12 cellular contexts compared by ENCODE assay signal in the genomic region with DNA sequence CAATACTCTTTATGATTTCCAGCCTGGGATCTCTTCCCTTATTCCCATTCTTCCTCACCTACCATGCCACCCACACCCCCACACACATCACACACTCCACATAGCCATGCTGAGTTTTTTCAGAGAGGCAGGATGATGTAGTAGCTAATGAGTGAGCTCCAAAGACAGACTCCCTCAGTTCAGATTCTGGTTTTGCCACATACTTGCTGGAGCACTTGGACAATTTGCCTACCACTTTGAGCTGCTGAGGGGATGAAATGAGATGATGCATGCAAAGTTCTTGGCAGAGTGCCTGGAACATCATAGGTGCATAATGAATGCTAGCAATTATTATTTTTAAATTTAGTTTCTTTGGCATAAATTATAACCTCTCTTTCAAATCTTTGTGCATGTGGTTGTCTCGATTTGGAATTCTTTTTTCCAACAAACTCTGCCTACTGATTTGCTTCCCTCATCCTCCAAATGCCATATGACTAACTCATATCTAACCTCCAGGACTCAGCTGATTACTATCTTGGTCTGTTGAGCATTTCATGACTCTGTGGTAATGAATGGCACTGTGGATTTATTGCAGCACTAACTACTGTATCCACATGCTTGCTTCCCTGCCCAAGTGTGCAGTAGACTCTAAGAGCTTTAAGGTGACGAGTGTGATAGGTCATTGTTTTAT.
A peak's percentile ranks its signal among the peaks of the same experiment; 100 is the strongest.
DNase-seq lines count a peak whose midpoint lies in the region; ATAC-seq and TF ChIP-seq lines count a peak whose summit lies in the region.
"Had no signal": no experiment of that assay in that cellular context is flagged by ENCODE, and none has a peak within 500 bp of the region (broad histone marks: within the 10 kb centered on the region; RNA-seq: fewer than 3 reads in every experiment).

No MANE protein-coding gene starts in this region.

- intact Hi-C loops in dorsolateral prefrontal cortex (cut with DNase I): no loop called here

- H3K4me1 ChIP-seq in Peyer's patch: no peaks in the 10 kb centered on the region
- H3K4me1 ChIP-seq: thyroid gland had no signal

- ATAC-seq in HG03469 (IDR thresholded peaks at IDR 0.05; ENCODE audit: unreplicated experiment) (no peak), GM18867 (IDR thresholded peaks at IDR 0.05; ENCODE audit: unreplicated experiment) (no peak)

- H3K4me3 ChIP-seq in SK-N-MC: no peak overlapping the region
- H3K4me3 ChIP-seq in Peyer's patch: no peak overlapping the region
- H3K4me3 ChIP-seq in dorsolateral prefrontal cortex: no peak overlapping the region
- H3K4me3 ChIP-seq: thyroid gland had no signal

- H3K27me3 ChIP-seq in Peyer's patch (no peaks in the 10 kb centered on the region), dorsolateral prefrontal cortex (peaks cover 0 to 4% (median 0%) of the 10 kb centered on the region in 45 donors)
- H3K27me3 ChIP-seq: thyroid gland had no signal

- H3K36me3 ChIP-seq in SK-N-MC (ENCODE audit: insufficient read depth, low read length): no peaks in the 10 kb centered on the region
- H3K36me3 ChIP-seq in Peyer's patch: no peaks in the 10 kb centered on the region
- H3K36me3 ChIP-seq: thyroid gland had no signal

- TF ChIP-seq POLR2A in Peyer's patch (IDR thresholded peaks at IDR 0.05): no peak

- no peak for TF ChIP-seq CTCF in Peyer's patch (IDR thresholded peaks at IDR 0.05)
- no peak for TF ChIP-seq CTCF in dorsolateral prefrontal cortex (IDR thresholded peaks at IDR 0.05 in 54 of 56, conservative IDR thresholded peaks at IDR 0.05 in 2 of 56; ENCODE audit: low read depth in 1 of 56, partially characterized antibody in 56 of 56)

- H3K9ac ChIP-seq in SK-N-MC (ENCODE audit: insufficient read length): no peak overlapping the region

- H3K27ac ChIP-seq in SK-N-MC (no peak overlapping the region), Peyer's patch (no peak overlapping the region), dorsolateral prefrontal cortex (no peak overlapping the region)
- H3K27ac ChIP-seq: thyroid gland had no signal

- DNase-seq in COLO668 (lab: John Stamatoyannopoulos, UW; ENCODE audit: unreplicated experiment) (peak; percentile 30), HT1080 (ENCODE audit: low read depth) (peak; percentile 74), SK-N-MC (ENCODE audit: low read depth, low spot score) (peak; percentile 8), iris pigment epithelial cell (ENCODE audit: low read depth) (peak; percentile 65), Peyer's patch (no peak), dorsolateral prefrontal cortex (no peak)
- DNase-seq: activated CD4-positive, alpha-beta T cell treated with anti-CD3 and anti-CD28 coated beads for 1 hour; activated naive CD8-positive, alpha-beta T cell treated with anti-CD3 and anti-CD28 coated beads, Interleukin-2, amount 10 ng/mL, durations not matched to agents 7 days and 5 days; NCI-H82; thyroid gland had no signal

- peaks cover 4% of the 10 kb centered on the region; the same call in 1 of the 2 replicates for H3K9me3 ChIP-seq in SK-N-MC (ENCODE audit: low read depth, low read length)
- no peaks in the 10 kb centered on the region for H3K9me3 ChIP-seq in Peyer's patch
- H3K9me3 ChIP-seq: thyroid gland had no signal

Comparison
In these comparisons a context has a peak if more than half of its experiments do, and no peak if none do; other contexts are left out.
1. DNase-seq: peak in COLO668 (single experiment), HT1080 (single experiment), SK-N-MC (single experiment) and iris pigment epithelial cell (single experiment); none in Peyer's patch (0 of 3) and dorsolateral prefrontal cortex (0 of 10).